12 cellular contexts compared by ENCODE assay signal in genomic region chr6:53603381-53604121, GRCh38. TPM values are rescaled to one million over a fixed set of nuclear protein-coding genes. Genes with fewer than 3 reads are reported as not detected.
A peak's percentile ranks its signal among the peaks of the same experiment; 100 is the strongest.
DNase-seq lines count a peak whose midpoint lies in the region; ATAC-seq and TF ChIP-seq lines count a peak whose summit lies in the region.
"Had no signal": no experiment of that assay in that cellular context is flagged by ENCODE, and none has a peak within 500 bp of the region (broad histone marks: within the 10 kb centered on the region; RNA-seq: fewer than 3 reads in every experiment).

No MANE protein-coding gene starts in this region.

- H3K27ac ChIP-seq in caudate nucleus (ENCODE audit: low read depth, low read length) (peak overlapping the region; percentile 27), left lung (no peak overlapping the region)

- peaks cover 0 to 1% of the 10 kb centered on the region in 2 donors for H3K27me3 ChIP-seq in left lung

- H3K4me3 ChIP-seq in left lung: no peak overlapping the region

- no peaks in the 10 kb centered on the region for H3K36me3 ChIP-seq in left lung

- DNase-seq in A172 (ENCODE audit: low spot score) (peak; percentile 16), M059J (ENCODE audit: low read depth) (peak; percentile 76), caudate nucleus (lab: John Stamatoyannopoulos, UW) (peak in 4 of 61 donors; percentile 4 to 30 (median 5)), mesothelial cell of epicardium (ENCODE audit: low spot score in 2 of 2, unreplicated experiment in 2 of 2) (no peak), left lung (no peak), GM13976 (ENCODE audit: low spot score) (no peak), NCI-H146 treated with DMSO at 0.1 percent for 48 hours (lab: John Stamatoyannopoulos, UW; ENCODE audit: unreplicated experiment) (no peak)
- no peak for DNase-seq in stimulated activated CD4-positive, alpha-beta T cell treated with anti-CD3 and anti-CD28 coated beads, Interleukin-12 subunit alpha, Interleukin-12 subunit beta, amount 100 ng/mL, for 4 hours
- DNase-seq: aorta; immature natural killer cell; stimulated activated CD4-positive, alpha-beta T cell treated with anti-CD3 and anti-CD28 coated beads, Interleukin-2, amount 100 ng/mL, for 48 hours had no signal

- H3K4me1 ChIP-seq in left lung: no peaks in the 10 kb centered on the region

- in situ Hi-C loops in GM13976 (cut with MboI; ENCODE audit: low sequenced_read_pairs, unreplicated experiment): no loop called here

- TF ChIP-seq CTCF in mesothelial cell of epicardium (IDR thresholded peaks at IDR 0.05; ENCODE audit: unreplicated experiment) (no peak), left lung (IDR thresholded peaks at IDR 0.05) (no peak), GM13976 (IDR thresholded peaks at IDR 0.05; ENCODE audit: borderline replicate concordance, control extremely low read depth, extremely low read depth, insufficient read depth, missing control alignments) (no peak)

- intact Hi-C loops in left lung (cut with DNase I): no loop called here

- peaks cover 13% of the 10 kb centered on the region for H3K9me3 Mint-ChIP-seq in mesothelial cell of epicardium
- H3K9me3 Mint-ChIP-seq: immature natural killer cell, neural crest cell had no signal

- no peak overlapping the region for H3K4me3 Mint-ChIP-seq in mesothelial cell of epicardium
- H3K4me3 Mint-ChIP-seq: immature natural killer cell, neural crest cell had no signal

- peaks cover 21% of the 10 kb centered on the region for H3K4me1 Mint-ChIP-seq in mesothelial cell of epicardium
- H3K4me1 Mint-ChIP-seq: immature natural killer cell, neural crest cell had no signal

- ATAC-seq in left lung: no peak

- H3K36me3 Mint-ChIP-seq in mesothelial cell of epicardium: no peaks in the 10 kb centered on the region

- H3K27ac Mint-ChIP-seq in mesothelial cell of epicardium: peak overlapping the region; percentile 3
- H3K27ac Mint-ChIP-seq: immature natural killer cell had no signal

- H3K9me3 ChIP-seq in left lung: no peaks in the 10 kb centered on the region

- H3K27me3 Mint-ChIP-seq in mesothelial cell of epicardium (ENCODE audit: low read depth): no peaks in the 10 kb centered on the region

RNA-seq across cellular contexts. Expression of gene GCLC, which starts 58.6 kb away (rescaled TPM):
- total RNA-seq in A172 (2014; rRNA removed; shearing (Covaris generic)): 13.1 and 14.7 TPM in 2 replicates
- 12.8 and 17.6 TPM in 2 replicates for total RNA-seq in M059J (2014; rRNA removed; shearing (Covaris generic))
- total RNA-seq in mesothelial cell of epicardium (18.7 to 27.5 TPM (median 23.5 TPM) in 3 replicates), left lung (10 to 100 TPM; 20.8 to 23.2 TPM)

Comparison
In these comparisons a context has a peak if more than half of its experiments do, and no peak if none do; other contexts are left out.
1. DNase-seq: peak in A172 (single experiment) and M059J (single experiment); none in mesothelial cell of epicardium (0 of 2), left lung (0 of 2), stimulated activated CD4-positive, alpha-beta T cell treated with anti-CD3 and anti-CD28 coated beads, Interleukin-12 subunit alpha, Interleukin-12 subunit beta, amount 100 ng/mL, for 4 hours (single experiment), GM13976 (single experiment) and NCI-H146 treated with DMSO at 0.1 percent for 48 hours (single experiment).